ENCODE assay signal across 19 cellular contexts in genomic region chr14:67564236-67564635, GRCh38. TPM values are rescaled to one million over a fixed set of nuclear protein-coding genes. Genes with fewer than 3 reads are reported as not detected.
"Had no signal": no experiment of that assay in that cellular context is flagged by ENCODE, and none has a peak within 500 bp of the region (broad histone marks: within the 10 kb centered on the region; RNA-seq: fewer than 3 reads in every experiment).

No MANE protein-coding gene starts in this region.

- H3K36me3 Mint-ChIP-seq: activated naive CD8-positive, alpha-beta T cell; stimulated activated memory B cell treated with anti-CD40 and anti-IgM and Interleukin-4, amounts not matched to agents 10 μg/mL and 1 μg/mL and 100 μg/mL, for 72 hours; type B pancreatic cell had no signal

- H3K4me3 Mint-ChIP-seq: activated naive CD8-positive, alpha-beta T cell; mesothelial cell of epicardium; neural progenitor cell; stimulated activated memory B cell treated with anti-CD40 and anti-IgM and Interleukin-4, amounts not matched to agents 10 μg/mL and 1 μg/mL and 100 μg/mL, for 72 hours; type B pancreatic cell had no signal

- ATAC-seq: heart left ventricle; stimulated activated memory B cell treated with anti-CD40 and anti-IgM and Interleukin-4, amounts not matched to agents 10 μg/mL and 1 μg/mL and 100 μg/mL, for 72 hours had no signal

- H3K27ac Mint-ChIP-seq: activated naive CD8-positive, alpha-beta T cell; mesothelial cell of epicardium; neural progenitor cell; stimulated activated memory B cell treated with anti-CD40 and anti-IgM and Interleukin-4, amounts not matched to agents 10 μg/mL and 1 μg/mL and 100 μg/mL, for 72 hours; type B pancreatic cell had no signal

- H3K27me3 Mint-ChIP-seq: activated naive CD8-positive, alpha-beta T cell; stimulated activated memory B cell treated with anti-CD40 and anti-IgM and Interleukin-4, amounts not matched to agents 10 μg/mL and 1 μg/mL and 100 μg/mL, for 72 hours; type B pancreatic cell had no signal

- DNase-seq: activated CD4-positive, alpha-beta T cell treated with anti-CD3 and anti-CD28 coated beads, Interleukin-2, amount 50 U/mL, for 1 hour; activated CD4-positive, CD25-positive, alpha-beta regulatory T cell; activated effector memory CD4-positive, alpha-beta T cell treated with anti-CD3 and anti-CD28 coated beads, Interleukin-2, amount 50 U/mL, for 16 hours; activated T-cell treated with anti-CD3 and anti-CD28 coated beads, Interleukin-2, amount 50 U/mL, for 1 hour; anterior cingulate cortex; foreskin melanocyte; heart left ventricle; spleen; stimulated activated CD4-positive, alpha-beta T cell treated with anti-CD3 and anti-CD28 coated beads, Interleukin-1b, Interleukin-23, amount 100 ng/mL, for 48 hours had no signal

- FAIRE-seq: islet of Langerhans, TTC549 had no signal

- H3K9me3 Mint-ChIP-seq: mesothelial cell of epicardium; neural progenitor cell; stimulated activated memory B cell treated with anti-CD40 and anti-IgM and Interleukin-4, amounts not matched to agents 10 μg/mL and 1 μg/mL and 100 μg/mL, for 72 hours; type B pancreatic cell had no signal

- H3K27ac ChIP-seq: breast epithelium, heart left ventricle, neural progenitor cell, right atrium auricular region, spleen had no signal

RNA-seq across cellular contexts. Expression of gene PLEKHH1, which starts 31.1 kb away (rescaled TPM):
- total RNA-seq: myocyte had no signal
